ENCODE assay signal across 8 cellular contexts in genomic region chr1:87325982-87326738, GRCh38.
A peak's percentile ranks its signal among the peaks of the same experiment; 100 is the strongest.
DNase-seq lines count a peak whose midpoint lies in the region; ATAC-seq and TF ChIP-seq lines count a peak whose summit lies in the region.

No MANE protein-coding gene starts in this region.

- no peaks in the 10 kb centered on the region for H3K36me3 Mint-ChIP-seq in activated T-cell treated with anti-CD3 and anti-CD28 coated beads, Interleukin-2, amount 50 U/mL, for 24 hours (ENCODE audit: low read depth)
- no peaks in the 10 kb centered on the region for H3K36me3 Mint-ChIP-seq in memory B cell

- no peaks in the 10 kb centered on the region for H3K36me3 ChIP-seq in RWPE2 (ENCODE audit: low read depth)

- peaks cover 3% of the 10 kb centered on the region for H3K4me1 ChIP-seq in RWPE2 (ENCODE audit: insufficient read depth, poor library complexity, severe bottlenecking)

- H3K9me3 Mint-ChIP-seq in activated T-cell treated with anti-CD3 and anti-CD28 coated beads, Interleukin-2, amount 50 U/mL, for 24 hours = no peaks in the 10 kb centered on the region
- no peaks in the 10 kb centered on the region for H3K9me3 Mint-ChIP-seq in memory B cell

- H3K4me3 Mint-ChIP-seq in activated T-cell treated with anti-CD3 and anti-CD28 coated beads, Interleukin-2, amount 50 U/mL, for 24 hours = no peak overlapping the region
- H3K4me3 Mint-ChIP-seq in memory B cell = no peak overlapping the region

- no peak overlapping the region for H3K27ac ChIP-seq in RWPE2 (ENCODE audit: poor library complexity, severe bottlenecking)

- peak; percentile 88 for TF ChIP-seq CTCF in RWPE2 (IDR thresholded peaks at IDR 0.05; ENCODE audit: poor library complexity, severe bottlenecking)

- no peak overlapping the region for H3K4me3 ChIP-seq in RWPE2 (ENCODE audit: severe bottlenecking)

- H3K27me3 ChIP-seq in RWPE2 (ENCODE audit: insufficient read depth, poor library complexity, severe bottlenecking) = no peaks in the 10 kb centered on the region

- ATAC-seq in RWPE2 (ENCODE audit: low read depth) = no peak
- peak; percentile 7 for ATAC-seq in memory B cell (ENCODE audit: low read depth)
- ATAC-seq in GM21381 (IDR thresholded peaks at IDR 0.05; ENCODE audit: unreplicated experiment) = no peak

- DNase-seq in activated T-cell treated with anti-CD3 and anti-CD28 coated beads for 1 hour (ENCODE audit: low read depth) (peak; percentile 22), LoVo (ENCODE audit: low spot score) (peak; percentile 60), RWPE2 (ENCODE audit: low spot score) (no peak), memory B cell (ENCODE audit: low spot score in 2 of 2) (peak; percentile 52 to 57), cortex of kidney (lab: John Stamatoyannopoulos, UW) (no peak)
- no peak for DNase-seq in activated T-cell treated with anti-CD3 and anti-CD28 coated beads, Interleukin-2, amount 50 U/mL, for 24 hours
- DNase-seq in central memory CD4-positive, alpha-beta T cell = peak; percentile 55

- H3K27me3 Mint-ChIP-seq in activated T-cell treated with anti-CD3 and anti-CD28 coated beads, Interleukin-2, amount 50 U/mL, for 24 hours = peaks cover 11% of the 10 kb centered on the region
- no peaks in the 10 kb centered on the region for H3K27me3 Mint-ChIP-seq in memory B cell

- H3K27ac Mint-ChIP-seq in activated T-cell treated with anti-CD3 and anti-CD28 coated beads, Interleukin-2, amount 50 U/mL, for 24 hours = no peak overlapping the region
- peak overlapping the region; percentile 15 for H3K27ac Mint-ChIP-seq in memory B cell

- peaks cover 21% of the 10 kb centered on the region for H3K4me1 Mint-ChIP-seq in activated T-cell treated with anti-CD3 and anti-CD28 coated beads, Interleukin-2, amount 50 U/mL, for 24 hours (ENCODE audit: low read depth)
- H3K4me1 Mint-ChIP-seq in memory B cell = peaks cover 20% of the 10 kb centered on the region

- no peaks in the 10 kb centered on the region for H3K9me3 ChIP-seq in RWPE2 (ENCODE audit: severe bottlenecking)

Comparison
In these comparisons a context has a peak if more than half of its experiments do, and no peak if none do; other contexts are left out.
1. DNase-seq: peak in activated T-cell treated with anti-CD3 and anti-CD28 coated beads for 1 hour (single experiment), LoVo (single experiment), central memory CD4-positive, alpha-beta T cell (single experiment) and memory B cell (2 of 2); none in activated T-cell treated with anti-CD3 and anti-CD28 coated beads, Interleukin-2, amount 50 U/mL, for 24 hours (single experiment), RWPE2 (single experiment) and cortex of kidney (single experiment).